In genomic region chr2:227325824-227326195, GRCh38 we compare ENCODE assay signal across 7 cellular contexts.
DNase-seq lines count a peak whose midpoint lies in the region; ATAC-seq and TF ChIP-seq lines count a peak whose summit lies in the region.

No MANE protein-coding gene starts in this region.

- H3K4me3 ChIP-seq in NB4 (ENCODE audit: low read depth, low read length) = peak overlapping the region; percentile 76
- peak overlapping the region; percentile 56 for H3K4me3 ChIP-seq in iPS-11a (ENCODE audit: low read depth, low read length)
- peak overlapping the region; percentile 83 for H3K4me3 ChIP-seq in skeletal muscle cell (ENCODE audit: low read depth, low read length)

- no peak for TF ChIP-seq POLR2A in NB4 (IDR thresholded peaks at IDR 0.05; ENCODE audit: extremely low read depth, insufficient read length)

- DNase-seq in EL (peak; percentile 62), NB4 (ENCODE audit: low read depth) (peak; percentile 57), astrocyte of the hippocampus (ENCODE audit: low read depth, low spot score) (peak; percentile 62), skeletal muscle cell (ENCODE audit: low read depth) (no peak)

- no peak for TF ChIP-seq CTCF in NB4 (IDR thresholded peaks at IDR 0.05; ENCODE audit: low read depth, low read length)

- ATAC-seq in GM21576 (IDR thresholded peaks at IDR 0.05; ENCODE audit: unreplicated experiment) (peak; percentile 8), HG02973 (IDR thresholded peaks at IDR 0.05; ENCODE audit: unreplicated experiment) (no peak)
